ENCODE assay signal across 30 cellular contexts in genomic region chr16:69114976-69115355, GRCh38.
"Had no signal": no experiment of that assay in that cellular context is flagged by ENCODE, and none has a peak within 500 bp of the region (broad histone marks: within the 10 kb centered on the region; RNA-seq: fewer than 3 reads in every experiment).

No MANE protein-coding gene starts in this region.

- H3K4me3 ChIP-seq: adrenal gland, body of pancreas, colonic mucosa, esophagus squamous epithelium, gastroesophageal sphincter had no signal

- H3K27ac ChIP-seq: adrenal gland, body of pancreas, colonic mucosa, epithelial cell of prostate, esophagus squamous epithelium, gastroesophageal sphincter, WERI-Rb-1 had no signal

- H3K27me3 ChIP-seq: adrenal gland, body of pancreas, colonic mucosa, esophagus squamous epithelium had no signal

- H3K4me3 Mint-ChIP-seq: activated CD4-positive, alpha-beta memory T cell treated with anti-CD3 and anti-CD28 coated beads, Interleukin-2, amount 10 ng/mL, durations not matched to agents 7 days and 5 days; activated CD4-positive, alpha-beta T cell treated with anti-CD3 and anti-CD28 coated beads, Interleukin-2, amount 10 ng/mL, durations not matched to agents 7 days and 5 days; activated naive CD4-positive, alpha-beta T cell treated with anti-CD3 and anti-CD28 coated beads, Interleukin-2, amount 10 ng/mL, durations not matched to agents 7 days and 5 days; activated naive CD8-positive, alpha-beta T cell treated with anti-CD3 and anti-CD28 coated beads, Interleukin-2, amount 50 U/mL, for 24 hours; activated T-cell treated with anti-CD3 and anti-CD28 coated beads, Interleukin-2, amount 50 U/mL, for 24 hours; activated T-cell treated with anti-CD3 and anti-CD28 coated beads, Interleukin-2, amount 50 U/mL, for 72 hours; T-helper 17 cell; T-helper 2 cell treated with Interferon-gamma antibody and Interleukin-4, amounts not matched to agents 5 μg/mL and 100 μg/mL, for 36 hours had no signal

- DNase-seq: activated CD4-positive, alpha-beta memory T cell treated with anti-CD3 and anti-CD28 coated beads, Interleukin-2, amount 10 ng/mL, durations not matched to agents 7 days and 5 days; activated CD4-positive, alpha-beta T cell treated with anti-CD3 and anti-CD28 coated beads for 1 hour; activated CD4-positive, alpha-beta T cell treated with anti-CD3 and anti-CD28 coated beads for 4 hours; activated CD4-positive, alpha-beta T cell treated with anti-CD3 and anti-CD28 coated beads, Interleukin-2, amount 10 ng/mL, durations not matched to agents 7 days and 5 days; activated CD4-positive, alpha-beta T cell treated with anti-CD3 and anti-CD28 coated beads, Interleukin-2, amount 50 U/mL, for 4 hours; activated CD8-positive, alpha-beta memory T cell treated with anti-CD3 and anti-CD28 coated beads, Interleukin-2, amount 50 U/mL, for 48 hours; activated gamma-delta T cell; activated naive CD4-positive, alpha-beta T cell; activated naive CD4-positive, alpha-beta T cell treated with anti-CD3 and anti-CD28 coated beads, Interleukin-2, amount 10 ng/mL, durations not matched to agents 7 days and 5 days; activated naive CD8-positive, alpha-beta T cell treated with anti-CD3 and anti-CD28 coated beads, Interleukin-2, amount 50 U/mL, for 24 hours; activated T-cell treated with anti-CD3 and anti-CD28 coated beads for 4 hours; activated T-cell treated with anti-CD3 and anti-CD28 coated beads, Interleukin-2, amount 50 U/mL, for 24 hours; activated T-cell treated with anti-CD3 and anti-CD28 coated beads, Interleukin-2, amount 50 U/mL, for 72 hours; adrenal gland; amygdala; body of pancreas; caudate nucleus; cerebellar nuclear complex; colonic mucosa; effector CD8-positive, alpha-beta T cell; esophagus squamous epithelium; foreskin melanocyte; T-helper 1 cell; T-helper 17 cell; T1000; WERI-Rb-1 had no signal

- H3K4me1 ChIP-seq: adrenal gland, colonic mucosa had no signal

- H3K9me3 ChIP-seq: adrenal gland, body of pancreas, colonic mucosa, esophagus squamous epithelium, gastroesophageal sphincter had no signal

- H3K27me3 Mint-ChIP-seq: activated CD4-positive, alpha-beta memory T cell treated with anti-CD3 and anti-CD28 coated beads, Interleukin-2, amount 10 ng/mL, durations not matched to agents 7 days and 5 days; activated CD4-positive, alpha-beta T cell treated with anti-CD3 and anti-CD28 coated beads, Interleukin-2, amount 10 ng/mL, durations not matched to agents 7 days and 5 days; activated naive CD4-positive, alpha-beta T cell treated with anti-CD3 and anti-CD28 coated beads, Interleukin-2, amount 10 ng/mL, durations not matched to agents 7 days and 5 days; activated naive CD8-positive, alpha-beta T cell treated with anti-CD3 and anti-CD28 coated beads, Interleukin-2, amount 50 U/mL, for 24 hours; activated T-cell treated with anti-CD3 and anti-CD28 coated beads, Interleukin-2, amount 50 U/mL, for 24 hours; T-helper 17 cell had no signal

- H3K27ac Mint-ChIP-seq: activated CD4-positive, alpha-beta memory T cell treated with anti-CD3 and anti-CD28 coated beads, Interleukin-2, amount 10 ng/mL, durations not matched to agents 7 days and 5 days; activated CD4-positive, alpha-beta T cell treated with anti-CD3 and anti-CD28 coated beads, Interleukin-2, amount 10 ng/mL, durations not matched to agents 7 days and 5 days; activated naive CD4-positive, alpha-beta T cell treated with anti-CD3 and anti-CD28 coated beads, Interleukin-2, amount 50 U/mL, for 72 hours; activated naive CD8-positive, alpha-beta T cell treated with anti-CD3 and anti-CD28 coated beads, Interleukin-2, amount 50 U/mL, for 24 hours; activated T-cell treated with anti-CD3 and anti-CD28 coated beads, Interleukin-2, amount 50 U/mL, for 72 hours; T-helper 17 cell; T-helper 2 cell treated with Interferon-gamma antibody and Interleukin-4, amounts not matched to agents 5 μg/mL and 100 μg/mL, for 36 hours had no signal

- H3K9me3 Mint-ChIP-seq: activated CD4-positive, alpha-beta memory T cell treated with anti-CD3 and anti-CD28 coated beads, Interleukin-2, amount 10 ng/mL, durations not matched to agents 7 days and 5 days; activated CD4-positive, alpha-beta T cell treated with anti-CD3 and anti-CD28 coated beads, Interleukin-2, amount 10 ng/mL, durations not matched to agents 7 days and 5 days; activated naive CD4-positive, alpha-beta T cell treated with anti-CD3 and anti-CD28 coated beads, Interleukin-2, amount 10 ng/mL, durations not matched to agents 7 days and 5 days; activated naive CD4-positive, alpha-beta T cell treated with anti-CD3 and anti-CD28 coated beads, Interleukin-2, amount 50 U/mL, for 72 hours; activated naive CD8-positive, alpha-beta T cell treated with anti-CD3 and anti-CD28 coated beads, Interleukin-2, amount 50 U/mL, for 24 hours; activated T-cell treated with anti-CD3 and anti-CD28 coated beads, Interleukin-2, amount 50 U/mL, for 24 hours; activated T-cell treated with anti-CD3 and anti-CD28 coated beads, Interleukin-2, amount 50 U/mL, for 72 hours; T-helper 2 cell treated with Interferon-gamma antibody and Interleukin-4, amounts not matched to agents 5 μg/mL and 100 μg/mL, for 36 hours had no signal

- ATAC-seq: activated naive CD4-positive, alpha-beta T cell treated with anti-CD3 and anti-CD28 coated beads, Interleukin-2, amount 50 U/mL, for 72 hours; activated naive CD8-positive, alpha-beta T cell treated with anti-CD3 and anti-CD28 coated beads, Interleukin-2, amount 50 U/mL, for 24 hours; activated T-cell treated with anti-CD3 and anti-CD28 coated beads, Interleukin-2, amount 50 U/mL, for 72 hours; body of pancreas; gastroesophageal sphincter; T-helper 17 cell had no signal

- H3K36me3 ChIP-seq: colonic mucosa had no signal

- H3K4me1 Mint-ChIP-seq: activated naive CD4-positive, alpha-beta T cell treated with anti-CD3 and anti-CD28 coated beads, Interleukin-2, amount 10 ng/mL, durations not matched to agents 7 days and 5 days had no signal
